ENCODE assay signal across 17 cellular contexts in genomic region chr11:44661311-44661717, GRCh38.
"Had no signal": no experiment of that assay in that cellular context is flagged by ENCODE, and none has a peak within 500 bp of the region (broad histone marks: within the 10 kb centered on the region; RNA-seq: fewer than 3 reads in every experiment).

No MANE protein-coding gene starts in this region.

- DNase-seq: activated CD4-positive, alpha-beta T cell treated with anti-CD3 and anti-CD28 coated beads for 48 hours; activated CD8-positive, alpha-beta memory T cell treated with anti-CD3 and anti-CD28 coated beads for 24 hours; activated naive CD4-positive, alpha-beta T cell; activated naive CD8-positive, alpha-beta T cell treated with anti-CD3 and anti-CD28 coated beads, Interleukin-2, amount 10 ng/mL, durations not matched to agents 7 days and 5 days; anterior cingulate cortex; mucosa of descending colon; nephron progenitor cell; psoas muscle; sigmoid colon; stimulated activated CD4-positive, alpha-beta T cell treated with anti-CD3 and anti-CD28 coated beads, Interleukin-12 subunit alpha, Interleukin-12 subunit beta, amount 100 ng/mL, for 4 hours; stimulated activated CD4-positive, alpha-beta T cell treated with anti-CD3 and anti-CD28 coated beads, Interleukin-2, amount 100 ng/mL, for 24 hours; stimulated activated naive B cell treated with anti-CD40 and anti-IgM and Interleukin-4, amounts not matched to agents 10 μg/mL and 1 μg/mL and 100 μg/mL, for 72 hours; T-helper 17 cell; tibial artery had no signal

- H3K36me3 ChIP-seq: sigmoid colon, tibial artery had no signal

- H3K4me3 ChIP-seq: mucosa of descending colon, psoas muscle, sigmoid colon, tibial artery had no signal

- H3K27ac Mint-ChIP-seq: activated naive CD8-positive, alpha-beta T cell treated with anti-CD3 and anti-CD28 coated beads, Interleukin-2, amount 10 ng/mL, durations not matched to agents 7 days and 5 days; dendritic cell treated with granulocyte-macrophage colony-stimulating factor and Interleukin-4, amounts not matched to agents 40 ng/mL and 50 ng/mL, for 4 days; nephron progenitor cell; stimulated activated naive B cell treated with anti-CD40 and anti-IgM and Interleukin-4, amounts not matched to agents 10 μg/mL and 1 μg/mL and 100 μg/mL, for 72 hours; T-helper 17 cell; WTC11 had no signal

- ATAC-seq: mucosa of descending colon; psoas muscle; stimulated activated naive B cell treated with anti-CD40 and anti-IgM and Interleukin-4, amounts not matched to agents 10 μg/mL and 1 μg/mL and 100 μg/mL, for 72 hours; T-helper 17 cell; WTC11 had no signal

- H3K9me3 Mint-ChIP-seq: dendritic cell treated with granulocyte-macrophage colony-stimulating factor and Interleukin-4, amounts not matched to agents 40 ng/mL and 50 ng/mL, for 4 days had no signal

- H3K4me3 Mint-ChIP-seq: activated naive CD8-positive, alpha-beta T cell treated with anti-CD3 and anti-CD28 coated beads, Interleukin-2, amount 10 ng/mL, durations not matched to agents 7 days and 5 days; dendritic cell treated with granulocyte-macrophage colony-stimulating factor and Interleukin-4, amounts not matched to agents 40 ng/mL and 50 ng/mL, for 4 days; nephron progenitor cell; stimulated activated naive B cell treated with anti-CD40 and anti-IgM and Interleukin-4, amounts not matched to agents 10 μg/mL and 1 μg/mL and 100 μg/mL, for 72 hours; WTC11 had no signal

- H3K36me3 Mint-ChIP-seq: activated naive CD8-positive, alpha-beta T cell treated with anti-CD3 and anti-CD28 coated beads, Interleukin-2, amount 10 ng/mL, durations not matched to agents 7 days and 5 days had no signal

- H3K27ac ChIP-seq: epithelial cell of prostate, psoas muscle, sigmoid colon, tibial artery had no signal

- H3K9me3 ChIP-seq: mucosa of descending colon, psoas muscle, sigmoid colon, tibial artery had no signal

- H3K4me1 Mint-ChIP-seq: stimulated activated naive B cell treated with anti-CD40 and anti-IgM and Interleukin-4, amounts not matched to agents 10 μg/mL and 1 μg/mL and 100 μg/mL, for 72 hours had no signal

- H3K4me1 ChIP-seq: psoas muscle had no signal
